12 cellular contexts compared by ENCODE assay signal in the genomic region with DNA sequence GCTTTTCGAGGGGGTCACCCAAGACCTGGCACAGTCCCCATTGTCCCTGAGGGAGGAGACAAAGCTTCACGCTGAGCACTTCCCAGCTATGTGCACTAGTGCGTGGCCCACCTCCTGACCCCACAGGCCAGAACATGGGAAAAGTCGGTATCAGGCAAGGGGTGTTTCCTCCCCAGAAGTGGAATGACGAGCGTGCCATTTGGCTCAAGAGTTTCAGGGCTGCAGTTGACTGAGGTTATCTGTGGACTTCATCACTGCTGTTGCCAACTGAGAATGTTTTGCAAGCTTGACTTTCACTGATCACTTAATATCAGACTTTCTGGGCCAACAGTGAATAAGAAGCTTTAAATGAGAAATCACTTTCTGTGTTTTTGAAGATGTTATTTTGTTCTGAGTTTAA.
"Had no signal": no experiment of that assay in that cellular context is flagged by ENCODE, and none has a peak within 500 bp of the region (broad histone marks: within the 10 kb centered on the region; RNA-seq: fewer than 3 reads in every experiment).

No MANE protein-coding gene starts in this region.

- H3K9me3 ChIP-seq: breast epithelium, transverse colon had no signal

- H3K27ac ChIP-seq: breast epithelium, transverse colon had no signal

- H3K27me3 ChIP-seq: breast epithelium, transverse colon had no signal

- H3K4me1 Mint-ChIP-seq: natural killer cell had no signal

- H3K36me3 Mint-ChIP-seq: natural killer cell; stimulated activated memory B cell treated with anti-CD40 and anti-IgM and Interleukin-4, amounts not matched to agents 10 μg/mL and 1 μg/mL and 100 μg/mL, for 72 hours had no signal

- H3K4me3 ChIP-seq: breast epithelium, lung, transverse colon had no signal

- DNase-seq: activated CD4-positive, alpha-beta T cell treated with anti-CD3 and anti-CD28 coated beads for 1 hour; activated CD4-positive, alpha-beta T cell treated with anti-CD3 and anti-CD28 coated beads, Interleukin-2, amount 50 U/mL, for 48 hours; activated naive CD4-positive, alpha-beta T cell; foreskin melanocyte; islet precursor cell; natural killer cell; stimulated activated CD4-positive, alpha-beta T cell treated with anti-CD3 and anti-CD28 coated beads, Interleukin-1b, Interleukin-23, amount 100 ng/mL, for 48 hours; transverse colon had no signal

- H3K36me3 ChIP-seq: breast epithelium, transverse colon had no signal

- H3K27ac Mint-ChIP-seq: natural killer cell; stimulated activated memory B cell treated with anti-CD40 and anti-IgM and Interleukin-4, amounts not matched to agents 10 μg/mL and 1 μg/mL and 100 μg/mL, for 72 hours; T-helper 1 cell treated with Interleukin-12 subunit alpha and Interleukin-12 subunit beta and Interleukin-4 antibody, amounts not matched to agents 30 μg/mL and 1 μg/mL, for 36 hours had no signal

- H3K4me3 Mint-ChIP-seq: natural killer cell; stimulated activated memory B cell treated with anti-CD40 and anti-IgM and Interleukin-4, amounts not matched to agents 10 μg/mL and 1 μg/mL and 100 μg/mL, for 72 hours; T-helper 1 cell treated with Interleukin-12 subunit alpha and Interleukin-12 subunit beta and Interleukin-4 antibody, amounts not matched to agents 30 μg/mL and 1 μg/mL, for 36 hours had no signal

- ATAC-seq: natural killer cell; stimulated activated memory B cell treated with anti-CD40 and anti-IgM and Interleukin-4, amounts not matched to agents 10 μg/mL and 1 μg/mL and 100 μg/mL, for 72 hours had no signal

- H3K4me1 ChIP-seq: breast epithelium, transverse colon had no signal
